Comparison of ENCODE assay signal across 1 cellular context in the genomic region with DNA sequence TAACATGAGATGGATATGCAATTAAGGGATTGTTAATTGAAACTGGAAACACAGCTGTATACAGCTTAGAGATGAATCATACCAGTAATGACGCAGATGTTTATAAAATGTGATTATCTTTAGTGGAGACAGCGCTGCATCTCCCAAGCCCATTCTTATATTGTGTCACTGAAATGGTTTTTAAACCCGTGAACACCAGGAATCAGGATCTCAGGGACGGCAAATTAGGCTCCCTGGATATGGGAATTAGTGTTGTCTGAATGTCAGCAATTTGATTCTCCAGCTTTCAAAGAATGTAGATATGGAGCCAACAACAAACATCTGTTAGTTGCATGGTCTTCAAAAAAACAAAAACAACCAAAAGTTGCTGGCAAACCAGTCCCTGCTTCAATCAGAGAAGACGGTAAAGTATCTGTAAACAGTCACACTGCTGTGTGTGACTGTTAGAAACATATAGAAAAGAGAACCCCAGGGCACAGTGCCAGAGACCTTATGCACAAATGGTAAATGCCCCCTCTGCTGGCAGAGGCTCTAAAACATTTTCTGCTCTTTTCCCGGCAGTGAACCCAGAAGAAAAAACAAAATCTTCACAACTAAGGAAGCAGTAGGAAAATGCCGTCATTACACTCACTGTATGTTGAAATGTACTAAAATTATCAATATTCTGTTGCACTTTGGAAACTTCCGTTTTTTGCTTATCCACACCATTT.
TF ChIP-seq lines count a peak whose summit lies in the region.

No MANE protein-coding gene starts in this region.

TF ChIP-seq in HepG2, 621 proteins besides CTCF, POLR2A, EP300 and RAD21 (continued from another document):
- TF ChIP-seq, protein P1, sequence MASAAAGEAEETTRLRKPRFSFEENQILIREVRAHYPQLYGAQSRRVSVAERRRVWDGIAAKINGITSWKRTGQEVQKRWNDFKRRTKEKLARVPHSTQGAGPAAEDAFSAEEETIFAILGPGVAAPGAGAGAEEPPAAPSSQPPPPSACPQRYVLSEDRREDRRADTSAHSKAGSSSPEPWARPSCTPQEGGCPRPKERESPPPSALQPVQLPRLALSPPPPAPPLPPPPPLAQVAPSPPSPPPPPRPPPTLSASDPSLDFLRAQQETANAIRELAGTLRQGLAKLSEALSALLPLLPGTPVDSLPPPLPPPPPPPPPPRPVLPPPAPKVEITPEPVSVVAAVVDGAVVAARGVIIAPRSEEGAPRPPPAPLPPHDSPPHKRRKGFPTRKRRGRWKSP (CRISPR knock-in tag; IDR thresholded peaks at IDR 0.05): no peak
TF ChIP-seq in HepG2: peak in this region for 2.
